Comparison of ENCODE assay signal across 1 cellular context in the genomic region with DNA sequence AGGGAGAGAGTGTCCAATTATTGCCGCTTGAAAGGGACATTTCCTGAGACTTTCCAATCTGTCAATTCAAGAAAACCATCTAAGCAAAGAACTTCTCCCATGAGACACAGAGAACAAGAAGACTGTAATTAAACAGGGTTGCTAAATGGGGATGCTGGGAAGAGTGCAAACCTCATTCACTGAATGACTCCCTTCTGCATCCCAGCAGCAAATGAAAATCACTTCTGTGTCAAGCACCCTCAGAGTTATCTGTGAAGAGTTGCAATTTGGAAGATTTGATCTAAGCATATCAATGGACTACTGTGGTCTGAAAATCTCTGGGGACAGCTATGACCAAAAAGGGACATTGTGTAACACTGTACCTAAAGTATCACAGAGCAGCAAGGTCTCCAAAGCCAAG.
TF ChIP-seq lines count a peak whose summit lies in the region.

No MANE protein-coding gene starts in this region.

TF ChIP-seq in K562, 482 proteins besides CTCF, POLR2A, EP300 and RAD21:
- TF ChIP-seq SMAD4 (CRISPR knock-in tag; conservative IDR thresholded peaks at IDR 0.05) = no peak
- TF ChIP-seq SETDB1 (IDR thresholded peaks at IDR 0.05; ENCODE audit: low read length) = no peak
- no peak for TF ChIP-seq SMARCA5 (IDR thresholded peaks at IDR 0.05)
- no peak for TF ChIP-seq ZNF586 (CRISPR knock-in tag; conservative IDR thresholded peaks at IDR 0.05)
- TF ChIP-seq, protein P1, sequence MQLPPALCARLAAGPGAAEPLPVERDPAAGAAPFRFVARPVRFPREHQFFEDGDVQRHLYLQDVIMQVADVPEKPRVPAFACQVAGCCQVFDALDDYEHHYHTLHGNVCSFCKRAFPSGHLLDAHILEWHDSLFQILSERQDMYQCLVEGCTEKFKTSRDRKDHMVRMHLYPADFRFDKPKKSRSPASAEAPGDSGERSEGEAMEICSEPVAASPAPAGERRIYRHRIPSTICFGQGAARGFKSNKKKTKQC (CRISPR knock-in tag; IDR thresholded peaks at IDR 0.05) = no peak
- no peak for TF ChIP-seq SMARCC2 (IDR thresholded peaks at IDR 0.05; ENCODE audit: low read depth)
- no peak for TF ChIP-seq MECOM (CRISPR knock-in tag; IDR thresholded peaks at IDR 0.05)
- TF ChIP-seq NFIC (IDR thresholded peaks at IDR 0.05) = no peak
- TF ChIP-seq MEF2D (tag; conservative IDR thresholded peaks at IDR 0.05; ENCODE audit: low read depth) = no peak
- no peak for TF ChIP-seq ZKSCAN1 (IDR thresholded peaks at IDR 0.05; ENCODE audit: low read depth, low read length)
- TF ChIP-seq ZNF445 (CRISPR knock-in tag; IDR thresholded peaks at IDR 0.05; ENCODE audit: low read depth) = no peak
- no peak for TF ChIP-seq RBM39 (optimal IDR thresholded peaks at IDR 0.05; ENCODE audit: low read depth, low read length)
